17 cellular contexts compared by ENCODE assay signal in genomic region chr10:116774728-116775151, GRCh38. TPM values are rescaled to one million over a fixed set of nuclear protein-coding genes. Genes with fewer than 3 reads are reported as not detected.
A peak's percentile ranks its signal among the peaks of the same experiment; 100 is the strongest.
DNase-seq lines count a peak whose midpoint lies in the region; ATAC-seq and TF ChIP-seq lines count a peak whose summit lies in the region.
"Had no signal": no experiment of that assay in that cellular context is flagged by ENCODE, and none has a peak within 500 bp of the region (broad histone marks: within the 10 kb centered on the region; RNA-seq: fewer than 3 reads in every experiment).

No MANE protein-coding gene starts in this region.

- H3F3A ChIP-seq in PC-3 (ENCODE audit: low read length, unreplicated experiment) = no peaks in the 10 kb centered on the region

- WGBS in transverse colon (ENCODE audit: low coverage in 1 of 2), 2 donors = 19% methylated on average over 6 of the region's 6 CpGs; no CpG with 5 or more reads in 1 of the 2 donors

- POLR2A ChIA-PET in PC-3 (lab: Charles Lee; ENCODE audit: unreplicated experiment) = no interaction called here
- POLR2A ChIA-PET in CD4-positive, alpha-beta T cell (lab: Charles Lee) = no interaction called here
- POLR2A ChIA-PET in activated CD4-positive, alpha-beta T cell treated with anti-CD3 and anti-CD28 coated beads for 36 hours (lab: Charles Lee) = no interaction called here

- H3K79me2 ChIP-seq in PC-3 (ENCODE audit: low read length) = no peaks in the 10 kb centered on the region

- H3K4me1 ChIP-seq in PC-3 (ENCODE audit: insufficient read depth, low read length) (peaks cover 21% of the 10 kb centered on the region), transverse colon (no peaks in the 10 kb centered on the region)

- intact Hi-C loops in PC-3 (cut with micrococcal nuclease) (no loop called here), transverse colon (cut with DNase I; ENCODE audit: low total_unique reads) (no loop called here)
- intact Hi-C loops in CD4-positive, alpha-beta T cell (cut with DNase I, micrococcal nuclease) = no loop called here
- intact Hi-C loops in activated CD4-positive, alpha-beta T cell treated with anti-CD3 and anti-CD28 coated beads for 36 hours (cut with DNase I, micrococcal nuclease) = no loop called here

- H4K20me1 ChIP-seq in PC-3 (ENCODE audit: low read length) = no peaks in the 10 kb centered on the region

- peaks cover 40% of the 10 kb centered on the region for H3K27me3 Mint-ChIP-seq in CD4-positive, alpha-beta T cell
- H3K27me3 Mint-ChIP-seq in activated CD4-positive, alpha-beta T cell treated with anti-CD3 and anti-CD28 coated beads for 36 hours = peaks cover 13% of the 10 kb centered on the region

- no peak overlapping the region for H3K9ac ChIP-seq in PC-3 (ENCODE audit: low read length)

- H3K36me3 ChIP-seq in PC-3 (ENCODE audit: low read depth, low read length) = no peaks in the 10 kb centered on the region
- H3K36me3 ChIP-seq in transverse colon = no peaks in the 10 kb centered on the region

- no peak for TF ChIP-seq POLR2A in transverse colon (IDR thresholded peaks at IDR 0.05)

- ATAC-seq in PC-3 = peak; percentile 29
- ATAC-seq in CD4-positive, alpha-beta T cell (ENCODE audit: poor library complexity) = no peak
- no peak for ATAC-seq in activated CD4-positive, alpha-beta T cell treated with anti-CD3 and anti-CD28 coated beads for 36 hours
- ATAC-seq: activated CD4-positive, CD25-positive, alpha-beta regulatory T cell treated with anti-CD3 and anti-CD28 coated beads, Interleukin-2, amount 50 U/mL, for 24 hours had no signal

- no peaks in the 10 kb centered on the region for H3K9me3 Mint-ChIP-seq in CD4-positive, alpha-beta T cell
- no peaks in the 10 kb centered on the region for H3K9me3 Mint-ChIP-seq in activated CD4-positive, alpha-beta T cell treated with anti-CD3 and anti-CD28 coated beads for 36 hours (ENCODE audit: low read depth)
- H3K9me3 Mint-ChIP-seq: H9 had no signal

- DNase-seq in DMS 273 (lab: John Stamatoyannopoulos, UW; ENCODE audit: unreplicated experiment) (peak; percentile 29), DMS 273 treated with DMSO at 0.1 percent for 48 hours (lab: John Stamatoyannopoulos, UW) (no peak), PC-3 (peak; percentile 86), glomerular visceral epithelial cell (ENCODE audit: extremely low spot score) (peak; percentile 31), transverse colon (peak; percentile 61)
- no peak for DNase-seq in CD4-positive, alpha-beta T cell
- no peak for DNase-seq in central memory CD4-positive, alpha-beta T cell
- no peak for DNase-seq in activated CD4-positive, alpha-beta T cell treated with anti-CD3 and anti-CD28 coated beads for 36 hours
- DNase-seq: C1 segment of cervical spinal cord; H9; Kasumi-1; NCI-H146; NCI-H510A treated with DMSO at 0.1 percent for 48 hours; stimulated activated CD4-positive, alpha-beta T cell treated with anti-CD3 and anti-CD28 coated beads, Interleukin-4, amount 100 ng/mL, for 24 hours had no signal

- no peak overlapping the region for H3K27ac Mint-ChIP-seq in CD4-positive, alpha-beta T cell
- no peak overlapping the region for H3K27ac Mint-ChIP-seq in activated CD4-positive, alpha-beta T cell treated with anti-CD3 and anti-CD28 coated beads for 36 hours
- H3K27ac Mint-ChIP-seq: H9 had no signal

- H3K36me3 Mint-ChIP-seq in CD4-positive, alpha-beta T cell (ENCODE audit: low read depth) = no peaks in the 10 kb centered on the region
- no peaks in the 10 kb centered on the region for H3K36me3 Mint-ChIP-seq in activated CD4-positive, alpha-beta T cell treated with anti-CD3 and anti-CD28 coated beads for 36 hours (ENCODE audit: low read depth)

- no peaks in the 10 kb centered on the region for H3K9me2 ChIP-seq in PC-3 (replicated peaks; ENCODE audit: low read length)

- no peaks in the 10 kb centered on the region for H3K4me1 Mint-ChIP-seq in CD4-positive, alpha-beta T cell (ENCODE audit: low read depth)
- H3K4me1 Mint-ChIP-seq in activated CD4-positive, alpha-beta T cell treated with anti-CD3 and anti-CD28 coated beads for 36 hours = no peaks in the 10 kb centered on the region

- H3K4me2 ChIP-seq in PC-3 (ENCODE audit: low read length) = peak overlapping the region; percentile 48; the same call in 1 of the 2 replicates

- in situ Hi-C loops in transverse colon (cut with MboI; ENCODE audit: low pct_ligation_motif_present in 1 of 4, low pct_unique_long_range_greater_than_20kb in 1 of 4, low sequenced_read_pairs in 3 of 4) = no loop called here

- no peak for TF ChIP-seq CTCF in PC-3 (conservative IDR thresholded peaks at IDR 0.05; ENCODE audit: low read depth, low read length)
- TF ChIP-seq CTCF in transverse colon (IDR thresholded peaks at IDR 0.05) = no peak
- TF ChIP-seq CTCF in CD4-positive, alpha-beta T cell (IDR thresholded peaks at IDR 0.05) = no peak

- no peak for TF ChIP-seq EP300 in transverse colon (IDR thresholded peaks at IDR 0.05; ENCODE audit: low read depth)

- H3K27me3 ChIP-seq in PC-3 (ENCODE audit: low read length) (no peaks in the 10 kb centered on the region), transverse colon (no peaks in the 10 kb centered on the region)
- peaks cover 4% of the 10 kb centered on the region for H3K27me3 ChIP-seq in CD4-positive, alpha-beta T cell (ENCODE audit: control insufficient read depth, insufficient read depth, low read length)

- H3K4me3 ChIP-seq in PC-3 (ENCODE audit: low read length) = no peak overlapping the region
- H3K4me3 ChIP-seq in transverse colon = no peak overlapping the region
- H3K4me3 ChIP-seq: skin epidermis had no signal

- BruUV-seq in PC-3 (replicated peaks; lab: Mats Ljungman, UMichigan) = no TSS peak

- no peaks in the 10 kb centered on the region for H3K9me3 ChIP-seq in PC-3 (ENCODE audit: low read length)
- no peaks in the 10 kb centered on the region for H3K9me3 ChIP-seq in transverse colon
- H3K9me3 ChIP-seq in CD4-positive, alpha-beta T cell (ENCODE audit: control insufficient read depth, low read length) = no peaks in the 10 kb centered on the region

- CTCF ChIA-PET in PC-3 (lab: Charles Lee) = no interaction called here
- CTCF ChIA-PET in CD4-positive, alpha-beta T cell (lab: Charles Lee) = no interaction called here
- CTCF ChIA-PET in activated CD4-positive, alpha-beta T cell treated with anti-CD3 and anti-CD28 coated beads for 36 hours (lab: Charles Lee) = interaction anchor here (2.5 kb wide), 1 partner anchor 13 kb away, joined by 7 read pairs; no protein-coding TSS in a partner anchor

- H3K27ac ChIP-seq in PC-3 (ENCODE audit: low read length) (no peak overlapping the region), transverse colon (no peak overlapping the region)
- H3K27ac ChIP-seq in CD4-positive, alpha-beta T cell (ENCODE audit: low read depth, low read length) = no peak overlapping the region
- H3K27ac ChIP-seq: 22Rv1, skin epidermis had no signal

- no peak overlapping the region for H3K4me3 Mint-ChIP-seq in CD4-positive, alpha-beta T cell
- no peak overlapping the region for H3K4me3 Mint-ChIP-seq in activated CD4-positive, alpha-beta T cell treated with anti-CD3 and anti-CD28 coated beads for 36 hours
- H3K4me3 Mint-ChIP-seq: H9 had no signal

- H2AFZ ChIP-seq in PC-3 (ENCODE audit: low read length) = no peak overlapping the region

RNA-seq across cellular contexts. Expression of gene HSPA12A, which starts 32.4 kb away (rescaled TPM):
- total RNA-seq in PC-3 (2014; rRNA removed) (1.8 and 3.1 TPM in 2 replicates), transverse colon (10 to 100 TPM in 1 of 4 donors, 1 to 10 TPM in 3; 6.4 to 52.3 (median 9.5) TPM)
- total RNA-seq in CD4-positive, alpha-beta T cell = under 1 TPM in 1 of 2 experiments, not detected in 1; 0.49 TPM
- under 1 TPM; 0.41 to 0.74 TPM for total RNA-seq in activated CD4-positive, alpha-beta T cell treated with anti-CD3 and anti-CD28 coated beads for 36 hours

Comparison
In these comparisons a context has a peak if more than half of its experiments do, and no peak if none do; other contexts are left out.
1. DNase-seq: peak in DMS 273 (single experiment), PC-3 (single experiment), glomerular visceral epithelial cell (single experiment) and transverse colon (single experiment); none in DMS 273 treated with DMSO at 0.1 percent for 48 hours (single experiment), CD4-positive, alpha-beta T cell (0 of 10), central memory CD4-positive, alpha-beta T cell (single experiment) and activated CD4-positive, alpha-beta T cell treated with anti-CD3 and anti-CD28 coated beads for 36 hours (single experiment).